In genomic region chr5:87605663-87606062, GRCh38 we compare ENCODE assay signal across 23 cellular contexts.
"Had no signal": no experiment of that assay in that cellular context is flagged by ENCODE, and none has a peak within 500 bp of the region (broad histone marks: within the 10 kb centered on the region; RNA-seq: fewer than 3 reads in every experiment).

No MANE protein-coding gene starts in this region.

- H3K36me3 ChIP-seq: MG63, SJSA1 had no signal

- FAIRE-seq: HTR-8/SVneo, RCC 7860 had no signal

- DNase-seq: Karpas-422, KG1, MG63, NCI-H1092, NCI-H1105 treated with DMSO at 0.1 percent for 48 hours, NCI-H1417 treated with DMSO at 0.1 percent for 48 hours, NCI-H146, NCI-H1694 treated with DMSO at 0.1 percent for 48 hours, NCI-H1930, NCI-H2081, NCI-H2107, NCI-H2227 treated with DMSO at 0.1 percent for 48 hours, NCI-H524, NCI-H526 treated with DMSO at 0.1 percent for 48 hours, NCI-H748 treated with DMSO at 0.1 percent for 48 hours, Right ventricle myocardium superior, RPMI8226, SIG-M5 had no signal

- H3K27ac ChIP-seq: HL-60, SJSA1, SK-N-MC had no signal

- H3K4me1 ChIP-seq: SJSA1 had no signal

- H3K4me3 ChIP-seq: MG63, SJSA1, SK-N-MC had no signal

- H3K27me3 ChIP-seq: SJSA1 had no signal

- H3K9me3 ChIP-seq: MG63, SJSA1 had no signal
